ENCODE assay signal across 15 cellular contexts in the genomic region with DNA sequence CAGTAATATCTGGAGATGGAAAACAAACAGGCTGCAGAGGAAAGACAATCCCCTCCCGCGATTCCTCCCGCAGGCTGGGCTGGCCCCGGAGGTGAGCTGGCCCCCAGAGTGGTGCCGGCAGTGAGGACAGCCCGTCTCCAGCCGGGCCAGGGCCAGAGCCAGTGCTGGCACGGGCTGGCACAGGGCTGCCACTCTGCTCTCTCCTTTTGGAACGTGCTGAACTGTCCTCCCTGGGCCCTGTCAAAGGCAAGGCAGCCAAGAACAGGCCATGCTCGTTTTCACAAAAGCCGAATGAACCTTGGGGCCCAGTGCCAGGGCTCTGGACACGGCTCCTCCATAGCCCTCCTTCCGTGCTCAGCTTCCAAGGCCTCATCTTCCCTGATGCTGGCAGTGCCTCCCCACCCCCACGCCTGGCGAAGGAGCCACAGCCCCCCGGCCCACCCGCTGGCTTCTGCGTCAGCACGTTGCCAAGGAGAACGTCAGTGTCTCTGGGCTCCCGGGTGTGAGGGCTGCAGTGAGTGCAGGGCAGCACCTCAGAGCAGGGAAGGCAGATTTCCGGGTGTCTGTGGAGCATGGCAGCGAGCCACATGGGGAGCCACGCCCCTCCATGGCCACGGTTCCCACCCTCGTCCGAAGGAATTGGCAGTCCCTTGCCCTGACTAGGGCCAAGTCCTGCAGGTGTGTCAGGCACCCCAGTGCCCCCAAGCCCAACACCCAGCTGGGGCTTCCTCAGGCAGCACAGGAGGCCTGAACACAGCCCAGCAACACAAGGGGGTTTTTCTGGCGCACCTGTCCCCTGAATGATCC. TPM values are rescaled to one million over a fixed set of nuclear protein-coding genes. Genes with fewer than 3 reads are reported as not detected.
DNase-seq lines count a peak whose midpoint lies in the region; FAIRE-seq and TF ChIP-seq lines count a peak whose summit lies in the region.
"Had no signal": no experiment of that assay in that cellular context is flagged by ENCODE, and none has a peak within 500 bp of the region (broad histone marks: within the 10 kb centered on the region; RNA-seq: fewer than 3 reads in every experiment).

No MANE protein-coding gene starts in this region.

- H3K4me1 ChIP-seq in endothelial cell of umbilical vein (ENCODE audit: control insufficient read depth, extremely low read depth, insufficient read depth, low read length) (no peaks in the 10 kb centered on the region), testis (peaks cover 47% of the 10 kb centered on the region), BE2C (no peaks in the 10 kb centered on the region)

- DNase-seq in RPMI8226 (peak; percentile 22), endothelial cell of umbilical vein (ENCODE audit: low read depth, low spot score) (peak; percentile 25), mucosa of gallbladder (ENCODE audit: low spot score) (peak; percentile 68), testis (peak; percentile 84), DMS 273 treated with DMSO at 0.1 percent for 48 hours (lab: John Stamatoyannopoulos, UW) (no peak), BE2C (no peak), superior temporal gyrus (ENCODE audit: extremely low spot score) (no peak)
- DNase-seq in activated CD4-positive, alpha-beta T cell treated with anti-CD3 and anti-CD28 coated beads for 4 hours, result no peak
- DNase-seq: activated CD4-positive, CD25-positive, alpha-beta regulatory T cell; activated CD8-positive, alpha-beta memory T cell treated with anti-CD3 and anti-CD28 coated beads, Interleukin-2, amount 50 U/mL, for 4 hours; activated naive CD8-positive, alpha-beta T cell treated with anti-CD3 and anti-CD28 coated beads for 36 hours; foreskin fibroblast; SK-N-SH; stimulated activated CD4-positive, alpha-beta T cell treated with anti-CD3 and anti-CD28 coated beads, Interleukin-15, amount 100 ng/mL, for 24 hours had no signal

- H3K79me2 ChIP-seq in endothelial cell of umbilical vein (ENCODE audit: control insufficient read depth, insufficient read depth, low read length), result no peaks in the 10 kb centered on the region

- H3K4me2 ChIP-seq in endothelial cell of umbilical vein (ENCODE audit: insufficient read depth, low read length), result no peak overlapping the region
- H3K4me2 ChIP-seq: SK-N-SH had no signal

- H3K9me1 ChIP-seq in endothelial cell of umbilical vein (replicated peaks; ENCODE audit: control insufficient read depth, extremely low read depth, insufficient read depth, low read length), result no peaks in the 10 kb centered on the region

- H3K27me3 ChIP-seq in endothelial cell of umbilical vein (ENCODE audit: control insufficient read depth in 2 of 2, insufficient read depth in 2 of 2, low read length in 2 of 2), result no peaks in the 10 kb centered on the region
- no peaks in the 10 kb centered on the region for H3K27me3 ChIP-seq in testis
- no peaks in the 10 kb centered on the region for H3K27me3 ChIP-seq in BE2C

- TF ChIP-seq POLR2A in endothelial cell of umbilical vein (IDR thresholded peaks at IDR 0.05; ENCODE audit: low read depth, low read length), result no peak
- TF ChIP-seq POLR2A in testis (IDR thresholded peaks at IDR 0.05), result no peak

- no peak overlapping the region for H3K9ac ChIP-seq in endothelial cell of umbilical vein (replicated peaks; ENCODE audit: extremely low read depth, insufficient read depth, low read length)
- H3K9ac ChIP-seq: SK-N-SH had no signal

- no peaks in the 10 kb centered on the region for H4K20me1 ChIP-seq in endothelial cell of umbilical vein (replicated peaks; ENCODE audit: control insufficient read depth, extremely low read depth, insufficient read depth, low read length)

- no peak overlapping the region for H3K4me3 ChIP-seq in endothelial cell of umbilical vein (replicated peaks in 1 of 3; ENCODE audit: insufficient read depth in 1 of 3, low read depth in 1 of 3, low read length in 3 of 3)
- no peak overlapping the region for H3K4me3 ChIP-seq in testis
- no peak overlapping the region for H3K4me3 ChIP-seq in BE2C (ENCODE audit: low read depth, low read length)

- H3K36me3 ChIP-seq in endothelial cell of umbilical vein (ENCODE audit: control insufficient read depth in 2 of 2, extremely low read depth in 1 of 2, insufficient read depth in 2 of 2, low read length in 2 of 2) (no peaks in the 10 kb centered on the region), testis (ENCODE audit: low read depth, missing control alignments) (no peaks in the 10 kb centered on the region), BE2C (no peaks in the 10 kb centered on the region; the same call in none of the 2 replicates)

- CTCF ChIA-PET in endothelial cell of umbilical vein (lab: Charles Lee), result no interaction called here

- intact Hi-C loops in endothelial cell of umbilical vein (cut with micrococcal nuclease) (no loop called here), testis (cut with DNase I; ENCODE audit: low total_unique reads) (no loop called here)

- H2AFZ ChIP-seq in endothelial cell of umbilical vein (ENCODE audit: low read depth, low read length), result no peak overlapping the region

- no TSS peak for BruUV-seq in endothelial cell of umbilical vein (replicated peaks; lab: Mats Ljungman, UMichigan)

- FAIRE-seq in endothelial cell of umbilical vein (lab: Jason Lieb, UNC), result peak; percentile 47
- FAIRE-seq: keratinocyte had no signal

- dilution Hi-C loops in endothelial cell of umbilical vein (cut with MboI; ENCODE audit: extremely low pct_ligation_motif_present, low sequenced_read_pairs), result no loop called here

- 35 to 59% methylated on average over 7 to 28 of the region's 28 CpGs for WGBS in testis, 2 donors

- H3K9me3 ChIP-seq in endothelial cell of umbilical vein (replicated peaks; ENCODE audit: control insufficient read depth, insufficient read depth, low read length) (no peaks in the 10 kb centered on the region), testis (no peaks in the 10 kb centered on the region), BE2C (no peaks in the 10 kb centered on the region)
- H3K9me3 ChIP-seq: SK-N-SH had no signal

- no peak for TF ChIP-seq CTCF in endothelial cell of umbilical vein (IDR thresholded peaks at IDR 0.05; ENCODE audit: extremely low read depth in 1 of 2, insufficient read depth in 1 of 2, low read depth in 1 of 2, low read length in 2 of 2)
- no peak for TF ChIP-seq CTCF in testis (IDR thresholded peaks at IDR 0.05)
- TF ChIP-seq CTCF in BE2C (IDR thresholded peaks at IDR 0.05; ENCODE audit: low read depth, low read length), result no peak

- POLR2A ChIA-PET in endothelial cell of umbilical vein (lab: Charles Lee), result no interaction called here

- H3K27ac ChIP-seq in endothelial cell of umbilical vein (ENCODE audit: insufficient read depth, low read depth, low read length) (no peak overlapping the region), testis (peak overlapping the region; percentile 84 to 87)

TF ChIP-seq in endothelial cell of umbilical vein, 7 proteins besides CTCF, POLR2A, EP300 and RAD21 (continues in another document):
- no peak for TF ChIP-seq JUN (IDR thresholded peaks at IDR 0.05; ENCODE audit: borderline replicate concordance, insufficient read depth, insufficient read length, low read depth)
- TF ChIP-seq MAX (IDR thresholded peaks at IDR 0.05; ENCODE audit: insufficient read depth, insufficient read length), result no peak
- no peak for TF ChIP-seq FOS (IDR thresholded peaks at IDR 0.05; ENCODE audit: borderline replicate concordance, insufficient read depth, low read length)
- TF ChIP-seq GATA2 (IDR thresholded peaks at IDR 0.05; ENCODE audit: insufficient read depth, insufficient read length, low read depth, low read length), result no peak

RNA-seq across cellular contexts. Expression of gene GNAZ, which starts 28.6 kb away (rescaled TPM):
- total RNA-seq in endothelial cell of umbilical vein (0.86 and 1.8 TPM in 2 replicates), mucosa of gallbladder (119 TPM), testis (10 to 100 TPM; 15.1 to 20.2 TPM)
- polyA plus RNA-seq in endothelial cell of umbilical vein (0.44 and 0.45 TPM in 2 replicates), testis (ENCODE audit: insufficient read depth, low read depth, low replicate concordance) (13.7 TPM)
- 0.47 and 0.61 TPM in 2 replicates for polyA plus RNA-seq in endothelial cell of umbilical vein (2011; cell fraction: cytosol; rRNA removed)
- 0.86 and 1.3 TPM in 2 replicates for polyA plus RNA-seq in endothelial cell of umbilical vein (2011; cell fraction: nucleus; rRNA removed)
- polyA plus RNA-seq in endothelial cell of umbilical vein (2012), result 1.3 and 3.2 TPM in 2 replicates
- polyA minus RNA-seq in endothelial cell of umbilical vein, result 0.34 and 0.66 TPM in 2 replicates
- polyA minus RNA-seq in endothelial cell of umbilical vein (2011; cell fraction: cytosol; rRNA and poly(A)+ RNA removed), result 7.6 TPM
- polyA minus RNA-seq in endothelial cell of umbilical vein (2011; cell fraction: nucleus; rRNA and poly(A)+ RNA removed), result 0.24 and 0.43 TPM in 2 replicates
- 23.0 TPM for polyA plus RNA-seq in BE2C (2012; ENCODE audit: insufficient read depth, insufficient read length, low read depth)

RNA-seq across cellular contexts. Expression of gene RSPH14, which starts 42.9 kb away (rescaled TPM):
- not detected in 2 replicates for total RNA-seq in endothelial cell of umbilical vein
- 0.25 TPM in 1 of 2 replicates, not detected in the other for polyA plus RNA-seq in endothelial cell of umbilical vein
- polyA plus RNA-seq in endothelial cell of umbilical vein (2011; cell fraction: cytosol; rRNA removed), result 0.20 TPM in 1 of 2 replicates, not detected in the other
- not detected in 2 replicates for polyA plus RNA-seq in endothelial cell of umbilical vein (2011; cell fraction: nucleus; rRNA removed)
- not detected in 2 replicates for polyA plus RNA-seq in endothelial cell of umbilical vein (2012)
- polyA minus RNA-seq in endothelial cell of umbilical vein, result not detected in 2 replicates
- not detected for polyA minus RNA-seq in endothelial cell of umbilical vein (2011; cell fraction: cytosol; rRNA and poly(A)+ RNA removed)
- not detected in 2 replicates for polyA minus RNA-seq in endothelial cell of umbilical vein (2011; cell fraction: nucleus; rRNA and poly(A)+ RNA removed)
- 2.9 TPM for total RNA-seq in mucosa of gallbladder
- 10 to 100 TPM; 12.1 to 22.8 TPM for total RNA-seq in testis
- 45.4 TPM for polyA plus RNA-seq in testis (ENCODE audit: insufficient read depth, low read depth, low replicate concordance)
- polyA plus RNA-seq in BE2C (2012; ENCODE audit: insufficient read depth, insufficient read length, low read depth), result not detected
- polyA plus RNA-seq: keratinocyte had no signal

RNA-seq across cellular contexts. Expression of gene RAB36, which starts 46.4 kb away (rescaled TPM):
- total RNA-seq in endothelial cell of umbilical vein, result 2.6 and 2.7 TPM in 2 replicates
- polyA plus RNA-seq in endothelial cell of umbilical vein, result 3.1 and 3.3 TPM in 2 replicates
- 2.0 and 2.2 TPM in 2 replicates for polyA plus RNA-seq in endothelial cell of umbilical vein (2011; cell fraction: cytosol; rRNA removed)
- 2.6 and 3.4 TPM in 2 replicates for polyA plus RNA-seq in endothelial cell of umbilical vein (2011; cell fraction: nucleus; rRNA removed)
- 1.7 and 2.2 TPM in 2 replicates for polyA plus RNA-seq in endothelial cell of umbilical vein (2012)
- 2.3 and 4.9 TPM in 2 replicates for polyA minus RNA-seq in endothelial cell of umbilical vein
- not detected for polyA minus RNA-seq in endothelial cell of umbilical vein (2011; cell fraction: cytosol; rRNA and poly(A)+ RNA removed)
- polyA minus RNA-seq in endothelial cell of umbilical vein (2011; cell fraction: nucleus; rRNA and poly(A)+ RNA removed), result 0.96 and 2.6 TPM in 2 replicates
- 22.3 TPM for total RNA-seq in mucosa of gallbladder
- 1 to 10 TPM; 7.4 to 7.5 TPM for total RNA-seq in testis
- 11.1 TPM for polyA plus RNA-seq in testis (ENCODE audit: insufficient read depth, low read depth, low replicate concordance)
- 2.8 TPM for polyA plus RNA-seq in BE2C (2012; ENCODE audit: insufficient read depth, insufficient read length, low read depth)

Comparison
In these comparisons a context has a peak if more than half of its experiments do, and no peak if none do; other contexts are left out.
1. DNase-seq: peak in RPMI8226 (single experiment), endothelial cell of umbilical vein (single experiment), mucosa of gallbladder (single experiment) and testis (single experiment); none in DMS 273 treated with DMSO at 0.1 percent for 48 hours (single experiment), BE2C (single experiment), superior temporal gyrus (single experiment) and activated CD4-positive, alpha-beta T cell treated with anti-CD3 and anti-CD28 coated beads for 4 hours (0 of 2).